In genomic region chr11:129344301-129344940, GRCh38 we compare ENCODE assay signal across 1 cellular context.
TF ChIP-seq lines count a peak whose summit lies in the region.

No MANE protein-coding gene starts in this region.

TF ChIP-seq in H1, 55 proteins besides CTCF, POLR2A, EP300 and RAD21:
- TF ChIP-seq YY1 (IDR thresholded peaks at IDR 0.05; ENCODE audit: low read depth, low read length) = 0 out of 2 replicates have a peak, but pooled peaks have one; percentile 7
